Comparison of ENCODE assay signal across 18 cellular contexts in genomic region chr2:60002158-60002867, GRCh38.
"Had no signal": no experiment of that assay in that cellular context is flagged by ENCODE, and none has a peak within 500 bp of the region (broad histone marks: within the 10 kb centered on the region; RNA-seq: fewer than 3 reads in every experiment).

No MANE protein-coding gene starts in this region.

- H3K4me3 ChIP-seq: ascending aorta, breast epithelium, coronary artery, gastrocnemius medialis, sigmoid colon, spleen had no signal

- H3K27ac ChIP-seq: ascending aorta, breast epithelium, coronary artery, gastrocnemius medialis, parathyroid adenoma, sigmoid colon, spleen had no signal

- ATAC-seq: activated T-cell treated with anti-CD3 and anti-CD28 coated beads, Interleukin-2, amount 50 U/mL, for 72 hours; gastrocnemius medialis; naive thymus-derived CD8-positive, alpha-beta T cell; stimulated activated naive B cell treated with anti-CD40 and anti-IgM and Interleukin-4, amounts not matched to agents 10 μg/mL and 1 μg/mL and 100 μg/mL, for 72 hours had no signal

- H3K9me3 Mint-ChIP-seq: activated naive CD4-positive, alpha-beta T cell treated with anti-CD3 and anti-CD28 coated beads, Interleukin-2, amount 50 U/mL, for 24 hours; activated T-cell treated with anti-CD3 and anti-CD28 coated beads, Interleukin-2, amount 50 U/mL, for 72 hours; memory B cell; stimulated activated naive B cell treated with anti-CD40 and anti-IgM and Interleukin-4, amounts not matched to agents 10 μg/mL and 1 μg/mL and 100 μg/mL, for 72 hours had no signal

- H3K9ac ChIP-seq: parathyroid adenoma had no signal

- H3K9me3 ChIP-seq: ascending aorta, breast epithelium, gastrocnemius medialis, sigmoid colon, spleen had no signal

- H3K79me2 ChIP-seq: parathyroid adenoma had no signal

- H3K36me3 Mint-ChIP-seq: activated naive CD4-positive, alpha-beta T cell treated with anti-CD3 and anti-CD28 coated beads, Interleukin-2, amount 50 U/mL, for 24 hours; memory B cell; naive thymus-derived CD8-positive, alpha-beta T cell; stimulated activated naive B cell treated with anti-CD40 and anti-IgM and Interleukin-4, amounts not matched to agents 10 μg/mL and 1 μg/mL and 100 μg/mL, for 72 hours had no signal

- H3K36me3 ChIP-seq: ascending aorta, breast epithelium, gastrocnemius medialis, sigmoid colon, spleen had no signal

- H3K4me1 Mint-ChIP-seq: activated naive CD4-positive, alpha-beta T cell treated with anti-CD3 and anti-CD28 coated beads, Interleukin-2, amount 50 U/mL, for 24 hours had no signal

- H2AFZ ChIP-seq: parathyroid adenoma had no signal

- H3K27me3 Mint-ChIP-seq: activated naive CD4-positive, alpha-beta T cell treated with anti-CD3 and anti-CD28 coated beads, Interleukin-2, amount 50 U/mL, for 24 hours; memory B cell; naive thymus-derived CD8-positive, alpha-beta T cell; stimulated activated naive B cell treated with anti-CD40 and anti-IgM and Interleukin-4, amounts not matched to agents 10 μg/mL and 1 μg/mL and 100 μg/mL, for 72 hours had no signal

- DNase-seq: activated CD4-positive, alpha-beta T cell treated with anti-CD3 and anti-CD28 coated beads, Interleukin-2, amount 50 U/mL, for 1 hour; activated effector memory CD4-positive, alpha-beta T cell treated with anti-CD3 and anti-CD28 coated beads, Interleukin-2, amount 50 U/mL, for 16 hours; activated T-cell treated with anti-CD3 and anti-CD28 coated beads, Interleukin-2, amount 50 U/mL, for 72 hours; gastrocnemius medialis; head of caudate nucleus; naive thymus-derived CD8-positive, alpha-beta T cell; sigmoid colon; spleen; stimulated activated CD4-positive, alpha-beta T cell treated with anti-CD3 and anti-CD28 coated beads, Interleukin-4, amount 100 ng/mL, for 4 hours; stimulated activated naive B cell treated with anti-CD40 and anti-IgM and Interleukin-4, amounts not matched to agents 10 μg/mL and 1 μg/mL and 100 μg/mL, for 72 hours; T-helper 1 cell; T1000 had no signal

- H3K4me3 Mint-ChIP-seq: activated naive CD4-positive, alpha-beta T cell treated with anti-CD3 and anti-CD28 coated beads, Interleukin-2, amount 50 U/mL, for 24 hours; activated T-cell treated with anti-CD3 and anti-CD28 coated beads, Interleukin-2, amount 50 U/mL, for 72 hours; memory B cell; naive thymus-derived CD8-positive, alpha-beta T cell; stimulated activated naive B cell treated with anti-CD40 and anti-IgM and Interleukin-4, amounts not matched to agents 10 μg/mL and 1 μg/mL and 100 μg/mL, for 72 hours had no signal

- H3K27ac Mint-ChIP-seq: activated naive CD4-positive, alpha-beta T cell treated with anti-CD3 and anti-CD28 coated beads, Interleukin-2, amount 50 U/mL, for 24 hours; activated T-cell treated with anti-CD3 and anti-CD28 coated beads, Interleukin-2, amount 50 U/mL, for 72 hours; memory B cell had no signal

- H3K27me3 ChIP-seq: ascending aorta, breast epithelium, gastrocnemius medialis, sigmoid colon, spleen had no signal

- H3K4me1 ChIP-seq: ascending aorta, breast epithelium, gastrocnemius medialis, parathyroid adenoma, sigmoid colon, spleen had no signal
